ENCODE assay signal across 8 cellular contexts in the genomic region with DNA sequence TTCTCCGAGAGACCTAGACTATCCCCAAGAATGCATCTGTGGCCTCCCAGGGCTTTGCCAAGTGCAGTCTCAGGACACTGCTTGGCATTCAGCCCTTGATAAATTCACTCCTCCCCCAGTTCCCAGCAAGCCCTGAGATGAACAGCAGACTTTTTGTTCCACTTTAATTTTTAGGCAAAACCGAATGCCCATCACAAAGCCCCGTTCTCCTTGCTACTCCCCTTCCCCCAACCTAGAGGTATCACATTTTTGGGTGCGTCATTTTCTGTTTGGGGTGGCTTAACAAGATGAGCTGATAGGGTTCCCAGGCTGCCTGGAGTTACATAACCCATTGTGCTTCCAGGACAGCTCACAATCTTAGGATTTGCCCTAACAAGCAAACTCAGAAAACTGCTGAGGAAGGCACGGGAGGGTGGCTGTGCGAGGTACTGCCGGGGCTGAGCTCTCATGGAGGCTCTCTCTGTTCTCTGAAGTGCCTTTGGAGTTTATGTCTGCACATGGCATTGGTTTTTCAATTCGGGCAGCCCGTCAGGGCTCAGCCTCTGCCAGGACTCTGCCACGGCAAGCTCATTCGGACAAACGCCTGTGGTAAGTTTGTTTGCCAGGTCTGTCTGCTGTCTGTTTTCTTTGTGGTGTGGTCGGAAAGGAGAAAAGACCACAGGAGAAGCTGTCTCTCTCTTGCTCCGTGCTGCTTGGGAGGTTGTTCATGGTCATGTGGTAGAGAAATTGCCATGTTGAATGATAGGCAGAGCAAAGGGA. TPM values are rescaled to one million over a fixed set of nuclear protein-coding genes. Genes with fewer than 3 reads are reported as not detected.
DNase-seq lines count a peak whose midpoint lies in the region; ATAC-seq and TF ChIP-seq lines count a peak whose summit lies in the region.

Gene TRAK1 (plus strand): TSS at position 385 of the 759 bp plus-strand sequence. CDS start 113 bp downstream, at position 498.

- POLR2A ChIA-PET in activated CD8-positive, alpha-beta T cell treated with anti-CD3 and anti-CD28 coated beads, Interleukin-2, amount 10 ng/mL, durations not matched to agents 7 days and 5 days (lab: Charles Lee) = interaction anchor here (1.0 kb wide), 1 partner anchor 11 kb away, joined by 3 read pairs; no protein-coding TSS in a partner anchor

- peak within 1 kb of the TSS; percentile 67 for H3K27ac Mint-ChIP-seq in activated CD8-positive, alpha-beta T cell treated with anti-CD3 and anti-CD28 coated beads, Interleukin-2, amount 10 ng/mL, durations not matched to agents 7 days and 5 days
- H3K27ac Mint-ChIP-seq in glutamatergic neuron (ENCODE audit: unreplicated experiment) (peak within 1 kb of the TSS; percentile 75), progenitor cell of endocrine pancreas (peak within 1 kb of the TSS; percentile 54)

- H3K36me3 Mint-ChIP-seq in activated CD8-positive, alpha-beta T cell treated with anti-CD3 and anti-CD28 coated beads, Interleukin-2, amount 10 ng/mL, durations not matched to agents 7 days and 5 days (ENCODE audit: low read depth) = peaks cover 32% of the 10 kb centered on the region
- peaks cover 18% of the 10 kb centered on the region for H3K36me3 Mint-ChIP-seq in glutamatergic neuron (ENCODE audit: unreplicated experiment)
- H3K36me3 Mint-ChIP-seq in progenitor cell of endocrine pancreas (ENCODE audit: insufficient read depth) = peaks cover 9% of the 10 kb centered on the region

- TF ChIP-seq CTCF in glutamatergic neuron (IDR thresholded peaks at IDR 0.05; ENCODE audit: partially characterized antibody, unreplicated experiment) (no peak), progenitor cell of endocrine pancreas (IDR thresholded peaks at IDR 0.05; ENCODE audit: unreplicated experiment) (no peak)

- CTCF ChIA-PET in activated CD8-positive, alpha-beta T cell treated with anti-CD3 and anti-CD28 coated beads, Interleukin-2, amount 10 ng/mL, durations not matched to agents 7 days and 5 days (lab: Charles Lee) = interaction anchor here (1.4 kb wide), 1 partner anchor 9 kb away, joined by 5 read pairs; no protein-coding TSS in a partner anchor

- ATAC-seq in activated CD8-positive, alpha-beta T cell treated with anti-CD3 and anti-CD28 coated beads, Interleukin-2, amount 10 ng/mL, durations not matched to agents 7 days and 5 days = peak; percentile 37
- ATAC-seq in GM18505 (IDR thresholded peaks at IDR 0.05; ENCODE audit: unreplicated experiment) (no peak), GM18873 (IDR thresholded peaks at IDR 0.05; ENCODE audit: low FRiP score, unreplicated experiment) (no peak)

- H3K9me3 Mint-ChIP-seq in activated CD8-positive, alpha-beta T cell treated with anti-CD3 and anti-CD28 coated beads, Interleukin-2, amount 10 ng/mL, durations not matched to agents 7 days and 5 days (ENCODE audit: insufficient read depth) = peaks cover 5% of the 10 kb centered on the region
- H3K9me3 Mint-ChIP-seq in glutamatergic neuron (ENCODE audit: unreplicated experiment) (peaks cover 43% of the 10 kb centered on the region), progenitor cell of endocrine pancreas (ENCODE audit: low read depth) (no peaks in the 10 kb centered on the region)

- peak; percentile 77 for DNase-seq in COLO829 (ENCODE audit: low spot score)
- no peak for DNase-seq in activated CD8-positive, alpha-beta T cell treated with anti-CD3 and anti-CD28 coated beads, Interleukin-2, amount 10 ng/mL, durations not matched to agents 7 days and 5 days
- no peak for DNase-seq in glutamatergic neuron
- DNase-seq in progenitor cell of endocrine pancreas (ENCODE audit: low spot score, unreplicated experiment) = no peak
- no peak for DNase-seq in HuH-7.5 (ENCODE audit: low spot score)
- no peak for DNase-seq in NAMALWA (ENCODE audit: low spot score)

- no peak for TF ChIP-seq POLR2A in GM18505 (IDR thresholded peaks at IDR 0.05; ENCODE audit: borderline replicate concordance, extremely low read depth, insufficient read depth, insufficient read length)

- H3K27me3 Mint-ChIP-seq in activated CD8-positive, alpha-beta T cell treated with anti-CD3 and anti-CD28 coated beads, Interleukin-2, amount 10 ng/mL, durations not matched to agents 7 days and 5 days (ENCODE audit: low read depth) = no peaks in the 10 kb centered on the region
- H3K27me3 Mint-ChIP-seq in glutamatergic neuron (ENCODE audit: unreplicated experiment) (peaks cover 16% of the 10 kb centered on the region), progenitor cell of endocrine pancreas (no peaks in the 10 kb centered on the region)

- H3K4me3 Mint-ChIP-seq in activated CD8-positive, alpha-beta T cell treated with anti-CD3 and anti-CD28 coated beads, Interleukin-2, amount 10 ng/mL, durations not matched to agents 7 days and 5 days = no peak within 1 kb of the TSS
- H3K4me3 Mint-ChIP-seq in glutamatergic neuron (ENCODE audit: unreplicated experiment) (peak within 1 kb of the TSS; percentile 69), progenitor cell of endocrine pancreas (ENCODE audit: low read depth) (no peak within 1 kb of the TSS)

- H3K4me1 Mint-ChIP-seq in activated CD8-positive, alpha-beta T cell treated with anti-CD3 and anti-CD28 coated beads, Interleukin-2, amount 10 ng/mL, durations not matched to agents 7 days and 5 days (ENCODE audit: low read depth) = peaks cover 31% of the 10 kb centered on the region
- H3K4me1 Mint-ChIP-seq in glutamatergic neuron (ENCODE audit: low read depth, unreplicated experiment) = peaks cover 63% of the 10 kb centered on the region
- peaks cover 3% of the 10 kb centered on the region for H3K4me1 Mint-ChIP-seq in progenitor cell of endocrine pancreas (ENCODE audit: low read depth)

RNA-seq across cellular contexts. Expression of gene TRAK1, which starts in this region (rescaled TPM):
- 10 to 100 TPM; 28.6 to 28.7 TPM for total RNA-seq in activated CD8-positive, alpha-beta T cell treated with anti-CD3 and anti-CD28 coated beads, Interleukin-2, amount 10 ng/mL, durations not matched to agents 7 days and 5 days
- total RNA-seq in glutamatergic neuron (ENCODE audit: unreplicated experiment) = 308 TPM
- 53.8 and 55.5 TPM in 2 replicates for total RNA-seq in progenitor cell of endocrine pancreas
